In genomic region chr20:56590888-56591287, GRCh38 we compare ENCODE assay signal across 24 cellular contexts. TPM values are rescaled to one million over a fixed set of nuclear protein-coding genes. Genes with fewer than 3 reads are reported as not detected.
"Had no signal": no experiment of that assay in that cellular context is flagged by ENCODE, and none has a peak within 500 bp of the region (broad histone marks: within the 10 kb centered on the region; RNA-seq: fewer than 3 reads in every experiment).

No MANE protein-coding gene starts in this region.

- ATAC-seq: Right ventricle myocardium inferior, SK-N-SH treated with all-trans-retinoic acid at 6 μM for 48 hours had no signal

- H3K9me3 ChIP-seq: MG63, Peyer's patch, SJCRH30 had no signal

- H3K27ac ChIP-seq: Peyer's patch, SJCRH30 had no signal

- H3K4me3 ChIP-seq: MG63, Peyer's patch, SJCRH30 had no signal

- H3K36me3 ChIP-seq: MG63, Peyer's patch, SJCRH30 had no signal

- H3K4me1 ChIP-seq: Peyer's patch, SJCRH30 had no signal

- DNase-seq: KBM-7, MG63, NCI-H1092, NCI-H1105 treated with DMSO at 0.1 percent for 48 hours, NCI-H1417 treated with DMSO at 0.1 percent for 48 hours, NCI-H146, NCI-H1694 treated with DMSO at 0.1 percent for 48 hours, NCI-H1930, NCI-H2081, NCI-H2107, NCI-H2227 treated with DMSO at 0.1 percent for 48 hours, NCI-H446, NCI-H510A, NCI-H524 treated with DMSO at 0.1 percent for 48 hours, NCI-H69, NCI-H774, Peyer's patch, SHP77 treated with DMSO at 0.1 percent for 48 hours, SJCRH30 had no signal

- H3K27me3 ChIP-seq: MG63, Peyer's patch had no signal

RNA-seq across cellular contexts. Expression of gene TFAP2C, which starts 38.2 kb away (rescaled TPM):
- total RNA-seq: HT-29, LHCN-M2, Peyer's patch, SJCRH30 had no signal

RNA-seq across cellular contexts. Expression of gene FAM209B, which starts 57.8 kb away (rescaled TPM):
- total RNA-seq: HT-29, LHCN-M2, Peyer's patch, Right ventricle myocardium inferior, RPMI7951, SJCRH30 had no signal
